In genomic region chr18:55243852-55244251, GRCh38 we compare ENCODE assay signal across 14 cellular contexts.
DNase-seq lines count a peak whose midpoint lies in the region; ATAC-seq and TF ChIP-seq lines count a peak whose summit lies in the region.
"Had no signal": no experiment of that assay in that cellular context is flagged by ENCODE, and none has a peak within 500 bp of the region (broad histone marks: within the 10 kb centered on the region; RNA-seq: fewer than 3 reads in every experiment).

No MANE protein-coding gene starts in this region.

- no peaks in the 10 kb centered on the region for H3K27me3 ChIP-seq in OCI-LY3 (ENCODE audit: low read depth, low read length)
- no peaks in the 10 kb centered on the region for H3K27me3 ChIP-seq in dorsolateral prefrontal cortex
- H3K27me3 ChIP-seq: neutrophil had no signal

- peak overlapping the region; percentile 58 for H3K4me2 ChIP-seq in OCI-LY3 (ENCODE audit: low read length)

- ATAC-seq in GM19455 (IDR thresholded peaks at IDR 0.05; ENCODE audit: unreplicated experiment) (no peak), HG03439 (IDR thresholded peaks at IDR 0.05; ENCODE audit: unreplicated experiment) (no peak)
- ATAC-seq: K562 had no signal

- H3K4me3 ChIP-seq in OCI-LY3 (ENCODE audit: low read length) (peak overlapping the region; percentile 30), dorsolateral prefrontal cortex (peak overlapping the region in 5 of 59 donors; percentile 2 to 15 (median 10))
- H3K4me3 ChIP-seq: K562, SK-N-MC had no signal

- H3K4me1 Mint-ChIP-seq in mesothelial cell of epicardium = peaks cover 54% of the 10 kb centered on the region

- H3K27ac ChIP-seq in OCI-LY3 (ENCODE audit: low read length) (peak overlapping the region; percentile 86), dorsolateral prefrontal cortex (peak overlapping the region in 55 of 59 donors; percentile 19 to 90 (median 80)), temporal lobe (ENCODE audit: low read depth, low read length) (peak overlapping the region; percentile 59)
- H3K27ac ChIP-seq: neutrophil, SK-N-MC had no signal

- H3K79me2 ChIP-seq in OCI-LY3 (ENCODE audit: low read length) = peaks cover 93% of the 10 kb centered on the region

- H3K4me1 ChIP-seq in OCI-LY3 (ENCODE audit: low read length) = peaks cover 100% of the 10 kb centered on the region

- no peaks in the 10 kb centered on the region for H3K27me3 Mint-ChIP-seq in mesothelial cell of epicardium (ENCODE audit: low read depth)

- H3K36me3 ChIP-seq in OCI-LY3 (replicated peaks; ENCODE audit: low read depth, low read length) = peaks cover 64% of the 10 kb centered on the region
- H3K36me3 ChIP-seq: neutrophil had no signal

- H4K20me1 ChIP-seq in OCI-LY3 (ENCODE audit: insufficient read depth, low read length) = no peaks in the 10 kb centered on the region

- H3K9me3 Mint-ChIP-seq in mesothelial cell of epicardium = no peaks in the 10 kb centered on the region

- intact Hi-C loops in dorsolateral prefrontal cortex (cut with DNase I) = no loop called here

- peak overlapping the region; percentile 87 for H3K27ac Mint-ChIP-seq in mesothelial cell of epicardium

- no peak overlapping the region for H3K4me3 Mint-ChIP-seq in mesothelial cell of epicardium

- DNase-seq in dorsolateral prefrontal cortex (no peak), mesothelial cell of epicardium (ENCODE audit: low spot score in 2 of 2, unreplicated experiment in 2 of 2) (no peak), RPMI8226 (no peak), ecto neural progenitor cell (ENCODE audit: low spot score) (no peak)
- DNase-seq: activated CD4-positive, alpha-beta T cell treated with anti-CD3 and anti-CD28 coated beads, Interleukin-2, amount 50 U/mL, for 48 hours; hippocampal formation; NCI-H226 had no signal

- H2AFZ ChIP-seq in OCI-LY3 (ENCODE audit: low read depth, low read length) = no peak overlapping the region

- no peak for TF ChIP-seq CTCF in OCI-LY3 (IDR thresholded peaks at IDR 0.05; ENCODE audit: low read depth, low read length)
- TF ChIP-seq CTCF in dorsolateral prefrontal cortex (IDR thresholded peaks at IDR 0.05 in 54 of 56, conservative IDR thresholded peaks at IDR 0.05 in 2 of 56; ENCODE audit: low read depth in 1 of 56, partially characterized antibody in 56 of 56) = no peak
- TF ChIP-seq CTCF in mesothelial cell of epicardium (IDR thresholded peaks at IDR 0.05; ENCODE audit: unreplicated experiment) = no peak

- H3K36me3 Mint-ChIP-seq in mesothelial cell of epicardium = peaks cover 11% of the 10 kb centered on the region

- H3K9me3 ChIP-seq in OCI-LY3 (ENCODE audit: insufficient read depth, low read length) = no peaks in the 10 kb centered on the region
- H3K9me3 ChIP-seq: neutrophil had no signal

- H3K9ac ChIP-seq in OCI-LY3 (ENCODE audit: low read length) = peak overlapping the region; percentile 78
